Comparison of ENCODE assay signal across 20 cellular contexts in genomic region chr11:24406389-24406788, GRCh38.
DNase-seq lines count a peak whose midpoint lies in the region; ATAC-seq, FAIRE-seq and TF ChIP-seq lines count a peak whose summit lies in the region.
"Had no signal": no experiment of that assay in that cellular context is flagged by ENCODE, and none has a peak within 500 bp of the region (broad histone marks: within the 10 kb centered on the region; RNA-seq: fewer than 3 reads in every experiment).

No MANE protein-coding gene starts in this region.

- no peaks in the 10 kb centered on the region for H3K9me3 ChIP-seq in H1 (ENCODE audit: insufficient read depth in 2 of 2, low read depth in 1 of 2, low read length in 1 of 2)
- H3K9me3 ChIP-seq in gastrocnemius medialis, result no peaks in the 10 kb centered on the region
- H3K9me3 ChIP-seq: BE2C had no signal

- intact Hi-C loops in gastrocnemius medialis (cut with DNase I; ENCODE audit: low total_unique reads), result no loop called here

- H3K27me3 ChIP-seq in GM23338 (ENCODE audit: insufficient read depth), result no peaks in the 10 kb centered on the region
- H3K27me3 ChIP-seq in H1 (replicated peaks in 1 of 4; ENCODE audit: control insufficient read depth in 3 of 4, extremely low read depth in 1 of 4, insufficient read depth in 3 of 4, low read length in 3 of 4), result no peaks in the 10 kb centered on the region
- no peaks in the 10 kb centered on the region for H3K27me3 ChIP-seq in mesendoderm (ENCODE audit: insufficient read depth, low read length, poor library complexity)
- H3K27me3 ChIP-seq in gastrocnemius medialis, result no peaks in the 10 kb centered on the region
- H3K27me3 ChIP-seq: BE2C had no signal

- H2AFZ ChIP-seq in GM23338, result peak overlapping the region; percentile 39; the same call in 1 of the 2 replicates
- H2AFZ ChIP-seq in H1 (ENCODE audit: low read length), result peak overlapping the region; percentile 63; the same call in 1 of the 2 replicates

- H3K14ac ChIP-seq in H1 (ENCODE audit: insufficient read length), result no peak overlapping the region

- H3K4ac ChIP-seq in H1 (replicated peaks; ENCODE audit: insufficient read length, low read depth, low read length) (no peak overlapping the region), mesendoderm (ENCODE audit: low read depth, low read length) (no peak overlapping the region)

- ATAC-seq in GM23338 (peak; percentile 44; the same call in 2 of the 3 replicates), gastrocnemius medialis (no peak)
- ATAC-seq: HepG2 had no signal

- peak; percentile 28 for FAIRE-seq in H1 (lab: Jason Lieb, UNC)
- FAIRE-seq: G401.6, GM12891, HepG2 had no signal

- TF ChIP-seq RAD21 in H1 (IDR thresholded peaks at IDR 0.05 in 1 of 2, conservative IDR thresholded peaks at IDR 0.05 in 1 of 2; ENCODE audit: low read depth in 2 of 2, low read length in 2 of 2), result no peak

- POLR2A ChIA-PET in H1 (lab: Charles Lee; ENCODE audit: partially characterized antibody), result no interaction called here

- in situ Hi-C loops in gastrocnemius medialis (cut with MboI; ENCODE audit: low sequenced_read_pairs in 4 of 4), result no loop called here

- no peaks in the 10 kb centered on the region for H3K4me1 ChIP-seq in GM23338 (ENCODE audit: insufficient read depth)
- no peaks in the 10 kb centered on the region; a peak in 1 of 7 replicates for H3K4me1 ChIP-seq in H1 (replicated peaks in 1 of 4; ENCODE audit: control insufficient read depth in 3 of 4, insufficient read depth in 4 of 4, low read length in 3 of 4)
- no peaks in the 10 kb centered on the region for H3K4me1 ChIP-seq in mesendoderm (ENCODE audit: control insufficient read depth, low read depth, low read length)
- no peaks in the 10 kb centered on the region for H3K4me1 ChIP-seq in gastrocnemius medialis
- H3K4me1 ChIP-seq: BE2C had no signal

- H3K9ac ChIP-seq in H1 (replicated peaks in 1 of 4; ENCODE audit: extremely low read depth in 1 of 4, low read depth in 3 of 4, low read length in 3 of 4), result no peak overlapping the region
- no peak overlapping the region for H3K9ac ChIP-seq in mesendoderm (ENCODE audit: low read length)

- H3K18ac ChIP-seq in H1 (ENCODE audit: extremely low read depth, low read length) (no peak overlapping the region), mesendoderm (ENCODE audit: low read length) (no peak overlapping the region)

- H4K5ac ChIP-seq in H1 (ENCODE audit: insufficient read length, low read depth, low read length) (no peak overlapping the region), mesendoderm (ENCODE audit: low read length) (no peak overlapping the region)

- 95% methylated on average over 6 of the region's 6 CpGs; no CpG with 5 or more reads in 1 of the 2 experiments for whole genome bisulfite sequencing in H1 (ENCODE audit: extremely low coverage in 1 of 2, insufficient coverage in 1 of 2, insufficient read length in 1 of 2, insufficient replicate concordance in 2 of 2, low coverage in 1 of 2, low lambda C conversion rate in 2 of 2, missing lambda C conversion rate in 1 of 2), 2 experiments
- no CpG with 5 or more reads among the region's 6 CpGs for WGBS in mesendoderm (ENCODE audit: extremely low coverage, insufficient coverage, low lambda C conversion rate)

- H4K91ac ChIP-seq in H1 (replicated peaks; ENCODE audit: insufficient read length, low read length), result no peak overlapping the region

- H3K27ac Mint-ChIP-seq in GM23338 (no peak overlapping the region), glutamatergic neuron (ENCODE audit: unreplicated experiment) (no peak overlapping the region)
- H3K27ac Mint-ChIP-seq: CD4-positive, CD25-positive, alpha-beta regulatory T cell; CD8-positive, alpha-beta memory T cell; H9; IgD-negative memory B cell had no signal

- TF ChIP-seq CTCF in GM23338 (conservative IDR thresholded peaks at IDR 0.05; ENCODE audit: low read depth in 2 of 2) (no peak), H1 (IDR thresholded peaks at IDR 0.05; ENCODE audit: control extremely low read depth in 1 of 3, insufficient read depth in 1 of 3, low read depth in 1 of 3, low read length in 3 of 3) (no peak), gastrocnemius medialis (IDR thresholded peaks at IDR 0.05 in 4 of 5, conservative IDR thresholded peaks at IDR 0.05 in 1 of 5) (no peak), glutamatergic neuron (IDR thresholded peaks at IDR 0.05; ENCODE audit: partially characterized antibody, unreplicated experiment) (no peak)

- no peaks in the 10 kb centered on the region for H3K79me2 ChIP-seq in GM23338 (replicated peaks; ENCODE audit: insufficient read depth)
- no peaks in the 10 kb centered on the region for H3K79me2 ChIP-seq in H1 (ENCODE audit: control insufficient read depth in 1 of 2, insufficient read depth in 2 of 2, low read length in 2 of 2)
- no peaks in the 10 kb centered on the region for H3K79me2 ChIP-seq in mesendoderm (ENCODE audit: control insufficient read depth, insufficient read depth, low read length)

- no peak overlapping the region for H2AK5ac ChIP-seq in H1 (ENCODE audit: low read depth, low read length)
- no peak overlapping the region for H2AK5ac ChIP-seq in mesendoderm (ENCODE audit: low read length)

- no peak overlapping the region for H3K4me3 ChIP-seq in GM23338
- H3K4me3 ChIP-seq in H1 (ENCODE audit: extremely low read depth in 1 of 4, insufficient read depth in 2 of 4, low read depth in 3 of 4, low read length in 4 of 4), result no peak overlapping the region
- no peak overlapping the region for H3K4me3 ChIP-seq in mesendoderm (ENCODE audit: low read length)
- H3K4me3 ChIP-seq in gastrocnemius medialis, result no peak overlapping the region

- DNase-seq in GM23338 (ENCODE audit: low spot score) (peak; percentile 11), H1 (ENCODE audit: low read depth in 1 of 2, low spot score in 2 of 2) (no peak), mesendoderm (peak; percentile 7), gastrocnemius medialis (no peak), glutamatergic neuron (no peak)
- no peak for DNase-seq in stimulated activated CD8-positive, alpha-beta memory T cell treated with anti-CD3 and anti-CD28 coated beads, Interleukin-4, amount 100 ng/mL, for 48 hours
- DNase-seq: ACHN; BE2C; C1 segment of cervical spinal cord; CD4-positive, CD25-positive, alpha-beta regulatory T cell; CD8-positive, alpha-beta memory T cell; COR-L47; DMS 273 treated with DMSO at 0.1 percent for 48 hours; DMS53; GOT3; H9 had no signal

- CTCF ChIA-PET in H1 (lab: Charles Lee; ENCODE audit: partially characterized antibody), result interaction anchor here (0.9 to 1.0 kb wide), 2 partner anchors 9 to 547 kb away, joined by 3 read pairs; no protein-coding TSS in a partner anchor

- H4K20me1 ChIP-seq in GM23338 (replicated peaks; ENCODE audit: insufficient read depth) (no peaks in the 10 kb centered on the region), H1 (replicated peaks in 1 of 2; ENCODE audit: control insufficient read depth in 1 of 2, insufficient read depth in 2 of 2, low read length in 2 of 2) (no peaks in the 10 kb centered on the region)

- H2BK5ac ChIP-seq in H1 (ENCODE audit: low read depth, low read length) (no peak overlapping the region), mesendoderm (ENCODE audit: low read length) (no peak overlapping the region)

- H3K4me1 Mint-ChIP-seq in GM23338 (no peaks in the 10 kb centered on the region), glutamatergic neuron (ENCODE audit: low read depth, unreplicated experiment) (no peaks in the 10 kb centered on the region)
- H3K4me1 Mint-ChIP-seq: CD4-positive, CD25-positive, alpha-beta regulatory T cell; CD8-positive, alpha-beta memory T cell; IgD-negative memory B cell had no signal

- TF ChIP-seq POLR2A in H1 (IDR thresholded peaks at IDR 0.05; ENCODE audit: control extremely low read depth in 1 of 2, low read depth in 2 of 2, low read length in 2 of 2), result no peak
- no peak for TF ChIP-seq POLR2A in gastrocnemius medialis (IDR thresholded peaks at IDR 0.05)

- no peaks in the 10 kb centered on the region for H3K79me1 ChIP-seq in H1 (ENCODE audit: low read depth, low read length)
- H3K79me1 ChIP-seq in mesendoderm (ENCODE audit: low read length), result no peaks in the 10 kb centered on the region

- no peaks in the 10 kb centered on the region for H3K36me3 Mint-ChIP-seq in GM23338 (ENCODE audit: low read depth)
- no peaks in the 10 kb centered on the region for H3K36me3 Mint-ChIP-seq in glutamatergic neuron (ENCODE audit: unreplicated experiment)
- H3K36me3 Mint-ChIP-seq: CD4-positive, CD25-positive, alpha-beta regulatory T cell; CD8-positive, alpha-beta memory T cell had no signal

- H2BK12ac ChIP-seq in H1 (ENCODE audit: low read depth, low read length), result no peak overlapping the region

- H2BK20ac ChIP-seq in H1 (ENCODE audit: low read length), result no peak overlapping the region

- no peak overlapping the region for H3K4me3 Mint-ChIP-seq in GM23338
- no peak overlapping the region for H3K4me3 Mint-ChIP-seq in glutamatergic neuron (ENCODE audit: unreplicated experiment)
- H3K4me3 Mint-ChIP-seq: CD4-positive, CD25-positive, alpha-beta regulatory T cell; CD8-positive, alpha-beta memory T cell; H9; IgD-negative memory B cell had no signal

- H3K56ac ChIP-seq in H1 (replicated peaks; ENCODE audit: insufficient read length, low read depth, low read length), result no peak overlapping the region
- no peak overlapping the region for H3K56ac ChIP-seq in mesendoderm (ENCODE audit: low read length)

- H2BK15ac ChIP-seq in H1 (ENCODE audit: low read length) (no peak overlapping the region), mesendoderm (replicated peaks; ENCODE audit: low read depth) (no peak overlapping the region)

- H3K9me3 Mint-ChIP-seq in GM23338 (no peaks in the 10 kb centered on the region), glutamatergic neuron (ENCODE audit: unreplicated experiment) (no peaks in the 10 kb centered on the region)
- H3K9me3 Mint-ChIP-seq: H9 had no signal

- no peaks in the 10 kb centered on the region for H3K23me2 ChIP-seq in H1 (ENCODE audit: low read depth, low read length)

- H3K9me2 ChIP-seq in GM23338 (ENCODE audit: insufficient read depth), result no peaks in the 10 kb centered on the region; the same call in 1 of the 2 replicates

- H3K36me3 ChIP-seq in GM23338 (ENCODE audit: insufficient read depth) (no peaks in the 10 kb centered on the region), H1 (ENCODE audit: control insufficient read depth in 2 of 4, insufficient read depth in 4 of 4, low read length in 3 of 4) (no peaks in the 10 kb centered on the region), mesendoderm (ENCODE audit: control insufficient read depth, insufficient read depth, low read length) (no peaks in the 10 kb centered on the region), gastrocnemius medialis (no peaks in the 10 kb centered on the region)
- H3K36me3 ChIP-seq: BE2C had no signal

- H3K23ac ChIP-seq in H1 (ENCODE audit: insufficient read length) (no peak overlapping the region), mesendoderm (ENCODE audit: low read length) (no peak overlapping the region)

- H3K27ac ChIP-seq in GM23338 (ENCODE audit: low read depth), result no peak overlapping the region
- H3K27ac ChIP-seq in H1 (ENCODE audit: low read depth, low read length), result no peak overlapping the region
- no peak overlapping the region for H3K27ac ChIP-seq in mesendoderm (ENCODE audit: low read depth, low read length)
- H3K27ac ChIP-seq in gastrocnemius medialis, result no peak overlapping the region

- no peak for TF ChIP-seq EP300 in H1 (IDR thresholded peaks at IDR 0.05; ENCODE audit: borderline replicate concordance in 1 of 2, low read depth in 2 of 2, low read length in 2 of 2)

- H3F3A ChIP-seq in GM23338 (replicated peaks; ENCODE audit: low read depth), result no peaks in the 10 kb centered on the region

- no peak overlapping the region for H2BK120ac ChIP-seq in H1 (replicated peaks; ENCODE audit: low read depth, low read length)
- no peak overlapping the region for H2BK120ac ChIP-seq in mesendoderm (ENCODE audit: low read depth, low read length)

- H3K27me3 Mint-ChIP-seq in GM23338 (ENCODE audit: insufficient read depth, low read depth, poor library complexity) (no peaks in the 10 kb centered on the region), glutamatergic neuron (ENCODE audit: unreplicated experiment) (no peaks in the 10 kb centered on the region)
- H3K27me3 Mint-ChIP-seq: CD4-positive, CD25-positive, alpha-beta regulatory T cell; CD8-positive, alpha-beta memory T cell; IgD-negative memory B cell had no signal

- no peak overlapping the region for H4K8ac ChIP-seq in H1 (ENCODE audit: extremely low read depth, insufficient read depth, low read length)
- no peak overlapping the region for H4K8ac ChIP-seq in mesendoderm (ENCODE audit: low read depth, low read length)

- H3K4me2 ChIP-seq in GM23338 (no peak overlapping the region), H1 (ENCODE audit: insufficient read depth in 1 of 2, low read depth in 2 of 2, low read length in 2 of 2) (no peak overlapping the region), mesendoderm (ENCODE audit: low read length) (no peak overlapping the region)

Comparison
In these comparisons a context has a peak if more than half of its experiments do, and no peak if none do; other contexts are left out.
1. DNase-seq: peak in GM23338 (single experiment) and mesendoderm (single experiment); none in H1 (0 of 2), gastrocnemius medialis (0 of 2), stimulated activated CD8-positive, alpha-beta memory T cell treated with anti-CD3 and anti-CD28 coated beads, Interleukin-4, amount 100 ng/mL, for 48 hours (single experiment) and glutamatergic neuron (single experiment).